28 cellular contexts compared by ENCODE assay signal in the genomic region with DNA sequence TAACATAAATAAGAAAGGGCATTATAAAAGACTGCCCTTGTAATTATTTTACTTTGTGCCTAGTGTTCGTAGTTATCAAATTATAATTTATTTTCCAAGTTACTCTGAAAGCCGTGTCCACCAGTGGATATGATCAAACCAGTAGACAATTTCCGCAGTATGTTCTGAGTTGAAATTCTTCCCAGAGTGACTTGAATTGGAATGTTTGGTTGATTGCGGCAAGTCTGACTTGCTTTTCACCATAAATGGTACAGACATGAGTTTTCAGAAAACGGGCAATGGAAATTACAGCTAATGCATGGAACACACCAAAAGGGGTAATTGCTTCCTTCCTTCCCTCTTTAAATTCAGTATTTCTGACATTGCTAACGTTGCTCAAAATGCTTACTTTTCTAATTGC. TPM values are rescaled to one million over a fixed set of nuclear protein-coding genes. Genes with fewer than 3 reads are reported as not detected.
"Had no signal": no experiment of that assay in that cellular context is flagged by ENCODE, and none has a peak within 500 bp of the region (broad histone marks: within the 10 kb centered on the region; RNA-seq: fewer than 3 reads in every experiment).

No MANE protein-coding gene starts in this region.

- H3K4me1 ChIP-seq: colonic mucosa, esophagus muscularis mucosa, gastroesophageal sphincter, pancreas, transverse colon had no signal

- DNase-seq: activated CD4-positive, alpha-beta T cell treated with anti-CD3 and anti-CD28 coated beads for 4 hours; activated CD4-positive, alpha-beta T cell treated with anti-CD3 and anti-CD28 coated beads, Interleukin-2, amount 50 U/mL, for 48 hours; activated CD8-positive, alpha-beta memory T cell treated with anti-CD3 and anti-CD28 coated beads, Interleukin-2, amount 50 U/mL, for 4 hours; activated effector memory CD4-positive, alpha-beta T cell treated with anti-CD3 and anti-CD28 coated beads, Interleukin-2, amount 50 U/mL, for 16 hours; activated naive CD4-positive, alpha-beta T cell treated with anti-CD3 and anti-CD28 coated beads for 36 hours; activated naive CD8-positive, alpha-beta T cell treated with anti-CD3 and anti-CD28 coated beads for 36 hours; activated T-cell treated with anti-CD3 and anti-CD28 coated beads, Interleukin-2, amount 50 U/mL, for 1 hour; amygdala; colonic mucosa; endodermal cell; left cardiac atrium; naive B cell; nephron progenitor cell; pancreas; psoas muscle; stimulated activated CD4-positive, alpha-beta T cell treated with anti-CD3 and anti-CD28 coated beads, Interleukin-1b, Interleukin-23, amount 100 ng/mL, for 48 hours; stimulated activated CD4-positive, alpha-beta T cell treated with anti-CD3 and anti-CD28 coated beads, Interleukin-4, amount 100 ng/mL, for 4 hours; stimulated activated CD8-positive, alpha-beta memory T cell treated with anti-CD3 and anti-CD28 coated beads, Interleukin-4, amount 100 ng/mL, for 48 hours; stimulated activated naive CD8-positive, alpha-beta T cell treated with anti-CD3 and anti-CD28 coated beads, Interleukin-15, amount 100 ng/mL, for 72 hours; transverse colon had no signal

- H3K9me3 ChIP-seq: colonic mucosa, gastroesophageal sphincter, pancreas, psoas muscle, transverse colon had no signal

- H3K27me3 ChIP-seq: colonic mucosa, esophagus muscularis mucosa, gastroesophageal sphincter, hepatocyte, pancreas, transverse colon had no signal

- H3K4me3 ChIP-seq: colonic mucosa, esophagus muscularis mucosa, gastroesophageal sphincter, hepatocyte, pancreas, psoas muscle, smooth muscle cell, transverse colon had no signal

- H3K36me3 ChIP-seq: colonic mucosa, esophagus muscularis mucosa, gastroesophageal sphincter, pancreas, transverse colon had no signal

- H3K27ac ChIP-seq: colonic mucosa, esophagus muscularis mucosa, gastroesophageal sphincter, hepatocyte, pancreas, psoas muscle, transverse colon, VCaP had no signal

- ATAC-seq: gastroesophageal sphincter; left cardiac atrium; pancreas; psoas muscle; stimulated activated memory B cell treated with anti-CD40 and anti-IgM and Interleukin-4, amounts not matched to agents 10 μg/mL and 1 μg/mL and 100 μg/mL, for 72 hours; stimulated activated naive CD8-positive, alpha-beta T cell treated with anti-CD3 and anti-CD28 coated beads, Interleukin-15, amount 100 ng/mL, for 72 hours had no signal

RNA-seq across cellular contexts. Expression of gene CHSY3, which starts 56.6 kb away (rescaled TPM):
- total RNA-seq: activated naive CD4-positive, alpha-beta T cell treated with anti-CD3 and anti-CD28 coated beads for 36 hours; activated naive CD8-positive, alpha-beta T cell treated with anti-CD3 and anti-CD28 coated beads for 36 hours; activated T-helper 1 cell treated with anti-CD3 and anti-CD28 coated beads, Interleukin-12 subunit alpha, Interleukin-12 subunit beta, Interleukin-2, Interleukin-4 antibody, amounts not matched to agents 30 ng/mL and 10 ng/mL and 1 ng/mL, durations not matched to agents 14 hours and 24 hours and 36 hours; T-helper 1 cell treated with Interleukin-12 subunit alpha and Interleukin-12 subunit beta and Interleukin-4 antibody, amounts not matched to agents 30 ng/mL and 1 ng/mL, for 36 hours had no signal
